Comparison of ENCODE assay signal across 26 cellular contexts in genomic region chr5:32131604-32132003, GRCh38.
"Had no signal": no experiment of that assay in that cellular context is flagged by ENCODE, and none has a peak within 500 bp of the region (broad histone marks: within the 10 kb centered on the region; RNA-seq: fewer than 3 reads in every experiment).

No MANE protein-coding gene starts in this region.

- H3K27me3 Mint-ChIP-seq: naive B cell had no signal

- ATAC-seq: foreskin keratinocyte, gastroesophageal sphincter, heart left ventricle, left cardiac atrium, left lung, mucosa of descending colon, sciatic nerve had no signal

- DNase-seq: effector memory CD4-positive, alpha-beta T cell; foreskin keratinocyte; heart left ventricle; left cardiac atrium; left lung; mesenchymal stem cell; mucosa of descending colon; naive B cell; nephron progenitor cell; nucleus accumbens; stimulated activated CD4-positive, alpha-beta T cell treated with anti-CD3 and anti-CD28 coated beads, Interleukin-12 subunit alpha, Interleukin-12 subunit beta, amount 100 ng/mL, for 4 hours; stimulated activated CD4-positive, alpha-beta T cell treated with anti-CD3 and anti-CD28 coated beads, Interleukin-1b, Interleukin-23, amount 100 ng/mL, for 48 hours; stimulated activated CD4-positive, alpha-beta T cell treated with anti-CD3 and anti-CD28 coated beads, Interleukin-4, amount 100 ng/mL, for 1 hour; stimulated activated CD8-positive, alpha-beta memory T cell treated with anti-CD3 and anti-CD28 coated beads, Interleukin-4, amount 100 ng/mL, for 48 hours; stimulated activated naive CD4-positive, alpha-beta T cell treated with Interleukin-2 at 50 U/mL for 16 hours; stomach; thyroid gland; trophoblast cell had no signal

- H3K27me3 ChIP-seq: esophagus muscularis mucosa, foreskin keratinocyte, gastroesophageal sphincter, heart left ventricle, hepatocyte, left lung, right atrium auricular region, stomach, thyroid gland, vagina had no signal

- H3K27ac ChIP-seq: esophagus muscularis mucosa, foreskin keratinocyte, gastroesophageal sphincter, heart left ventricle, hepatocyte, left lung, right atrium auricular region, stomach, vagina had no signal

- H3K4me3 Mint-ChIP-seq: mesothelial cell of epicardium, naive B cell, nephron progenitor cell had no signal

- H3K9me3 Mint-ChIP-seq: mesothelial cell of epicardium, naive B cell, nephron progenitor cell had no signal

- H3K9me3 ChIP-seq: esophagus muscularis mucosa, gastroesophageal sphincter, heart left ventricle, left lung, mucosa of descending colon, prostate gland, right atrium auricular region, stomach, thyroid gland, vagina had no signal
